ENCODE assay signal across 18 cellular contexts in genomic region chr15:29480278-29480677, GRCh38.
"Had no signal": no experiment of that assay in that cellular context is flagged by ENCODE, and none has a peak within 500 bp of the region (broad histone marks: within the 10 kb centered on the region; RNA-seq: fewer than 3 reads in every experiment).

No MANE protein-coding gene starts in this region.

- H3K9me3 ChIP-seq: neutrophil, ovary, psoas muscle, spleen, tibial nerve, upper lobe of right lung, vagina had no signal

- H3K27ac ChIP-seq: foreskin keratinocyte, neutrophil, ovary, psoas muscle, spleen, tibial nerve, upper lobe of right lung, vagina had no signal

- DNase-seq: dermis blood vessel endothelial cell; foreskin keratinocyte; immature natural killer cell; kidney; left colon; mammary epithelial cell; naive thymus-derived CD4-positive, alpha-beta T cell; nephron progenitor cell; ovary; psoas muscle; spleen; stimulated activated CD4-positive, alpha-beta T cell treated with anti-CD3 and anti-CD28 coated beads, Interleukin-15, amount 100 ng/mL, for 24 hours; stimulated activated CD4-positive, alpha-beta T cell treated with anti-CD3 and anti-CD28 coated beads, Interleukin-1b, Interleukin-23, amount 100 ng/mL, for 48 hours; stimulated activated CD4-positive, alpha-beta T cell treated with anti-CD3 and anti-CD28 coated beads, Interleukin-4, amount 100 ng/mL, for 24 hours; upper lobe of right lung had no signal

- H3K36me3 ChIP-seq: neutrophil, ovary, spleen, tibial nerve, upper lobe of right lung, vagina had no signal

- H3K4me3 ChIP-seq: ovary, psoas muscle, spleen, tibial nerve, upper lobe of right lung, vagina had no signal

- H3K4me1 ChIP-seq: foreskin keratinocyte, psoas muscle, spleen, tibial nerve, upper lobe of right lung, vagina had no signal
